33 cellular contexts compared by ENCODE assay signal in the genomic region with DNA sequence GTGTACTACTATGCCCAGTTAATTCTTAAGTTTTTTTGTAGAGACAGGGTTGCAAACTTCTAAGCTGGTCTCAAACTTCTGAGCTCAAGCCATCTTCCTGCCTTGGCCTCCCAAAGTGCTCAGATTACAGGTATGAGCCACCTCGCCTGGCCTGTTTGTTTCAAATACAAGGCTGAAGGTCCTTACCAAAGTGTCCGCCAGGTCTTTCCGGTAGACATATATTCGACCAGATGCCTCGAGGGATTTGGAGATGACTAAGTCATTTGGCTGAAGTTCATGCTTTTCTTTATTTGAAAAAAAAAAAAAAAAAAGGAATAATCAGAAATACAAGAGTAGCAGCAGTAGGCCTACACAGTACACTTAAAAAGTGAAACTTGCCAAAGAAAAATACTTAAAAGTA.
A peak's percentile ranks its signal among the peaks of the same experiment; 100 is the strongest.
DNase-seq lines count a peak whose midpoint lies in the region; ATAC-seq, FAIRE-seq and TF ChIP-seq lines count a peak whose summit lies in the region.
"Had no signal": no experiment of that assay in that cellular context is flagged by ENCODE, and none has a peak within 500 bp of the region (broad histone marks: within the 10 kb centered on the region; RNA-seq: fewer than 3 reads in every experiment).

No MANE protein-coding gene starts in this region.

- FAIRE-seq in astrocyte (lab: Jason Lieb, UNC): no peak
- FAIRE-seq: H1 had no signal

- no peak overlapping the region for H2BK120ac ChIP-seq in trophoblast cell (ENCODE audit: insufficient read depth, low read length, poor library complexity)

- H3K9ac ChIP-seq in astrocyte (ENCODE audit: low read length): no peak overlapping the region
- H3K9ac ChIP-seq in trophoblast cell (ENCODE audit: low read length): no peak overlapping the region

- H3K4me1 Mint-ChIP-seq in astrocyte (ENCODE audit: low read depth, unreplicated experiment): peaks cover 3% of the 10 kb centered on the region
- no peaks in the 10 kb centered on the region for H3K4me1 Mint-ChIP-seq in stimulated activated memory B cell treated with anti-CD40 and anti-IgM and Interleukin-4, amounts not matched to agents 10 μg/mL and 1 μg/mL and 100 μg/mL, for 72 hours
- H3K4me1 Mint-ChIP-seq: B cell had no signal

- no peak overlapping the region for H3K4ac ChIP-seq in trophoblast cell (ENCODE audit: low read depth, low read length)

- H4K12ac ChIP-seq in trophoblast cell (ENCODE audit: low read depth, low read length): no peak overlapping the region

- no peak for TF ChIP-seq CTCF in astrocyte (IDR thresholded peaks at IDR 0.05; ENCODE audit: insufficient read depth, low read depth, low read length)
- no peak for TF ChIP-seq CTCF in epithelial cell of esophagus (IDR thresholded peaks at IDR 0.05; ENCODE audit: insufficient read depth, low read depth, low read length, missing control alignments)
- TF ChIP-seq CTCF in body of pancreas (IDR thresholded peaks at IDR 0.05): no peak

- H3K23ac ChIP-seq in trophoblast cell (ENCODE audit: low read length): no peak overlapping the region

- peak; percentile 48 for DNase-seq in HT1080 (ENCODE audit: low read depth)
- peak; percentile 55 for DNase-seq in astrocyte (ENCODE audit: low read depth)
- DNase-seq in epithelial cell of esophagus (ENCODE audit: low read depth): peak; percentile 35
- DNase-seq in trophoblast cell: peak; percentile 72 to 87
- DNase-seq in body of pancreas: no peak
- no peak for DNase-seq in NCI-H1436 (lab: John Stamatoyannopoulos, UW)
- DNase-seq: ACHN; activated CD8-positive, alpha-beta memory T cell treated with anti-CD3 and anti-CD28 coated beads, Interleukin-2, amount 50 U/mL, for 48 hours; activated CD8-positive, alpha-beta T cell treated with anti-CD3 and anti-CD28 coated beads for 36 hours; amygdala; CD4-positive, alpha-beta memory T cell; cortex of kidney; hippocampal formation; KG1; MM.1S; mucosa of descending colon; NCI-H2029; NCI-H524; ovary; SHP77; testis; uterus had no signal

- no CpG with 5 or more reads among the region's 5 CpGs for WGBS in trophoblast cell (ENCODE audit: extremely low coverage, insufficient coverage, insufficient read length)
- 65 to 69% methylated on average over 5 of the region's 5 CpGs for WGBS in body of pancreas, 2 donors

- H2AK5ac ChIP-seq in trophoblast cell (ENCODE audit: low read length): no peak overlapping the region

- H3K9me3 Mint-ChIP-seq in astrocyte (ENCODE audit: unreplicated experiment): no peaks in the 10 kb centered on the region
- no peaks in the 10 kb centered on the region for H3K9me3 Mint-ChIP-seq in stimulated activated memory B cell treated with anti-CD40 and anti-IgM and Interleukin-4, amounts not matched to agents 10 μg/mL and 1 μg/mL and 100 μg/mL, for 72 hours
- H3K9me3 Mint-ChIP-seq: activated CD8-positive, alpha-beta T cell treated with anti-CD3 and anti-CD28 coated beads for 36 hours; activated naive CD4-positive, alpha-beta T cell treated with anti-CD3 and anti-CD28 coated beads, Interleukin-2, amount 50 U/mL, for 72 hours; CD4-positive, alpha-beta memory T cell; nephron; stimulated activated naive CD8-positive, alpha-beta T cell treated with anti-CD3 and anti-CD28 coated beads, Interleukin-15, Interleukin-2, amounts not matched to agents 100 ng/mL and 50 ng/mL, for 24 hours; T-helper 2 cell treated with Interferon-gamma antibody and Interleukin-4, amounts not matched to agents 5 μg/mL and 100 μg/mL, for 36 hours had no signal

- H3K27ac Mint-ChIP-seq in astrocyte (ENCODE audit: unreplicated experiment): no peak overlapping the region
- H3K27ac Mint-ChIP-seq in stimulated activated memory B cell treated with anti-CD40 and anti-IgM and Interleukin-4, amounts not matched to agents 10 μg/mL and 1 μg/mL and 100 μg/mL, for 72 hours: no peak overlapping the region
- H3K27ac Mint-ChIP-seq: activated CD8-positive, alpha-beta T cell treated with anti-CD3 and anti-CD28 coated beads for 36 hours; activated naive CD4-positive, alpha-beta T cell treated with anti-CD3 and anti-CD28 coated beads, Interleukin-2, amount 50 U/mL, for 72 hours; B cell; CD4-positive, alpha-beta memory T cell; nephron; stimulated activated naive CD8-positive, alpha-beta T cell treated with anti-CD3 and anti-CD28 coated beads, Interleukin-15, Interleukin-2, amounts not matched to agents 100 ng/mL and 50 ng/mL, for 24 hours; T-helper 2 cell treated with Interferon-gamma antibody and Interleukin-4, amounts not matched to agents 5 μg/mL and 100 μg/mL, for 36 hours had no signal

- no peak for ATAC-seq in stimulated activated memory B cell treated with anti-CD40 and anti-IgM and Interleukin-4, amounts not matched to agents 10 μg/mL and 1 μg/mL and 100 μg/mL, for 72 hours
- ATAC-seq in body of pancreas: no peak
- no peak for ATAC-seq in HG03432 (IDR thresholded peaks at IDR 0.05; ENCODE audit: unreplicated experiment)
- ATAC-seq: activated CD8-positive, alpha-beta T cell treated with anti-CD3 and anti-CD28 coated beads for 36 hours; activated naive CD4-positive, alpha-beta T cell treated with anti-CD3 and anti-CD28 coated beads, Interleukin-2, amount 50 U/mL, for 72 hours; mucosa of descending colon had no signal

- H3K4me2 ChIP-seq in astrocyte (ENCODE audit: low read length): no peak overlapping the region
- H3K4me2 ChIP-seq in trophoblast cell (ENCODE audit: low read length): no peak overlapping the region
- H3K4me2 ChIP-seq: smooth muscle cell had no signal

- H2AFZ ChIP-seq in astrocyte (ENCODE audit: low read depth, low read length) (no peak overlapping the region), trophoblast cell (ENCODE audit: insufficient read depth, low read length, poor library complexity) (no peak overlapping the region)

- H3K14ac ChIP-seq in trophoblast cell (ENCODE audit: low read length): no peak overlapping the region

- intact Hi-C loops in body of pancreas (cut with DNase I): no loop called here

- H3K4me3 ChIP-seq in astrocyte (ENCODE audit: insufficient read depth, low read depth, low read length) (no peak overlapping the region), epithelial cell of esophagus (ENCODE audit: low read length) (no peak overlapping the region), trophoblast cell (ENCODE audit: low read depth, low read length) (no peak overlapping the region), body of pancreas (no peak overlapping the region)
- H3K4me3 ChIP-seq: lung, mucosa of descending colon, ovary, right atrium auricular region, smooth muscle cell, testis, uterus had no signal

- H3K9me3 ChIP-seq in astrocyte (ENCODE audit: insufficient read depth, low read depth, low read length) (no peaks in the 10 kb centered on the region), trophoblast cell (ENCODE audit: insufficient read depth, low read depth, low read length) (no peaks in the 10 kb centered on the region), body of pancreas (no peaks in the 10 kb centered on the region)
- H3K9me3 ChIP-seq: mucosa of descending colon, ovary, right atrium auricular region, testis, uterus had no signal

- H2BK5ac ChIP-seq in trophoblast cell (ENCODE audit: low read depth, low read length, poor library complexity): no peak overlapping the region

- H4K20me1 ChIP-seq in astrocyte (ENCODE audit: insufficient read depth, low read length): no peaks in the 10 kb centered on the region

- H3K36me3 ChIP-seq in astrocyte (ENCODE audit: insufficient read depth, low read length): no peaks in the 10 kb centered on the region
- H3K36me3 ChIP-seq in trophoblast cell (ENCODE audit: control insufficient read depth in 1 of 2, insufficient read depth in 2 of 2, low read length in 2 of 2): no peaks in the 10 kb centered on the region
- peaks cover 3 to 7% of the 10 kb centered on the region in 2 donors for H3K36me3 ChIP-seq in body of pancreas (replicated peaks in 1 of 2; ENCODE audit: insufficient read depth in 1 of 2, low read depth in 2 of 2)
- H3K36me3 ChIP-seq: ovary, uterus had no signal

- no peak overlapping the region for H2BK12ac ChIP-seq in trophoblast cell (ENCODE audit: low read length)

- no peak overlapping the region for H3K18ac ChIP-seq in trophoblast cell (ENCODE audit: low read length)

- H3K79me1 ChIP-seq in trophoblast cell (ENCODE audit: low read length): no peaks in the 10 kb centered on the region

- H4K91ac ChIP-seq in trophoblast cell (ENCODE audit: low read depth, low read length): no peak overlapping the region

- no peaks in the 10 kb centered on the region for H3K27me3 Mint-ChIP-seq in astrocyte (ENCODE audit: low read depth, unreplicated experiment)
- no peaks in the 10 kb centered on the region for H3K27me3 Mint-ChIP-seq in stimulated activated memory B cell treated with anti-CD40 and anti-IgM and Interleukin-4, amounts not matched to agents 10 μg/mL and 1 μg/mL and 100 μg/mL, for 72 hours
- H3K27me3 Mint-ChIP-seq: activated CD8-positive, alpha-beta T cell treated with anti-CD3 and anti-CD28 coated beads for 36 hours; B cell; stimulated activated naive CD8-positive, alpha-beta T cell treated with anti-CD3 and anti-CD28 coated beads, Interleukin-15, Interleukin-2, amounts not matched to agents 100 ng/mL and 50 ng/mL, for 24 hours had no signal

- H3K4me3 Mint-ChIP-seq in astrocyte (ENCODE audit: unreplicated experiment): no peak overlapping the region
- no peak overlapping the region for H3K4me3 Mint-ChIP-seq in stimulated activated memory B cell treated with anti-CD40 and anti-IgM and Interleukin-4, amounts not matched to agents 10 μg/mL and 1 μg/mL and 100 μg/mL, for 72 hours
- H3K4me3 Mint-ChIP-seq: activated CD8-positive, alpha-beta T cell treated with anti-CD3 and anti-CD28 coated beads for 36 hours; B cell; CD4-positive, alpha-beta memory T cell; nephron; stimulated activated naive CD8-positive, alpha-beta T cell treated with anti-CD3 and anti-CD28 coated beads, Interleukin-15, Interleukin-2, amounts not matched to agents 100 ng/mL and 50 ng/mL, for 24 hours; T-helper 2 cell treated with Interferon-gamma antibody and Interleukin-4, amounts not matched to agents 5 μg/mL and 100 μg/mL, for 36 hours had no signal

- no peaks in the 10 kb centered on the region for H3K4me1 ChIP-seq in astrocyte (ENCODE audit: insufficient read depth, low read length)
- peaks cover 0 to 3% of the 10 kb centered on the region in 2 experiments for H3K4me1 ChIP-seq in trophoblast cell (ENCODE audit: control insufficient read depth in 1 of 2, insufficient read depth in 2 of 2, low read length in 2 of 2)
- peaks cover 8% of the 10 kb centered on the region for H3K4me1 ChIP-seq in body of pancreas
- H3K4me1 ChIP-seq: right atrium auricular region, testis, uterus had no signal

- H3K27me3 ChIP-seq in astrocyte (ENCODE audit: insufficient read depth, low read length): no peaks in the 10 kb centered on the region
- H3K27me3 ChIP-seq in trophoblast cell (ENCODE audit: insufficient read depth, low read length): no peaks in the 10 kb centered on the region
- H3K27me3 ChIP-seq in body of pancreas: no peaks in the 10 kb centered on the region
- H3K27me3 ChIP-seq: ovary, right atrium auricular region, testis, uterus had no signal

- H3K79me2 ChIP-seq in astrocyte (ENCODE audit: insufficient read depth, low read length) (no peaks in the 10 kb centered on the region), trophoblast cell (ENCODE audit: control insufficient read depth, insufficient read depth, low read length, poor library complexity) (no peaks in the 10 kb centered on the region)

- TF ChIP-seq POLR2A in body of pancreas (IDR thresholded peaks at IDR 0.05): no peak

- H3K36me3 Mint-ChIP-seq in astrocyte (ENCODE audit: low read depth, unreplicated experiment): no peaks in the 10 kb centered on the region
- no peaks in the 10 kb centered on the region for H3K36me3 Mint-ChIP-seq in stimulated activated memory B cell treated with anti-CD40 and anti-IgM and Interleukin-4, amounts not matched to agents 10 μg/mL and 1 μg/mL and 100 μg/mL, for 72 hours
- H3K36me3 Mint-ChIP-seq: activated naive CD4-positive, alpha-beta T cell treated with anti-CD3 and anti-CD28 coated beads, Interleukin-2, amount 50 U/mL, for 72 hours; CD4-positive, alpha-beta memory T cell had no signal

- no peak overlapping the region for H3K27ac ChIP-seq in astrocyte (ENCODE audit: low read depth, low read length)
- no peak overlapping the region for H3K27ac ChIP-seq in trophoblast cell (ENCODE audit: low read depth, low read length)
- no peak overlapping the region for H3K27ac ChIP-seq in body of pancreas
- H3K27ac ChIP-seq: ovary, right atrium auricular region, testis, uterus had no signal

- H4K8ac ChIP-seq in trophoblast cell (ENCODE audit: low read depth, low read length): no peak overlapping the region

Comparison
In these comparisons a context has a peak if more than half of its experiments do, and no peak if none do; other contexts are left out.
1. DNase-seq: peak in HT1080 (single experiment), astrocyte (single experiment), epithelial cell of esophagus (single experiment) and trophoblast cell (2 of 2); none in body of pancreas (0 of 4) and NCI-H1436 (single experiment).